In the genomic region with DNA sequence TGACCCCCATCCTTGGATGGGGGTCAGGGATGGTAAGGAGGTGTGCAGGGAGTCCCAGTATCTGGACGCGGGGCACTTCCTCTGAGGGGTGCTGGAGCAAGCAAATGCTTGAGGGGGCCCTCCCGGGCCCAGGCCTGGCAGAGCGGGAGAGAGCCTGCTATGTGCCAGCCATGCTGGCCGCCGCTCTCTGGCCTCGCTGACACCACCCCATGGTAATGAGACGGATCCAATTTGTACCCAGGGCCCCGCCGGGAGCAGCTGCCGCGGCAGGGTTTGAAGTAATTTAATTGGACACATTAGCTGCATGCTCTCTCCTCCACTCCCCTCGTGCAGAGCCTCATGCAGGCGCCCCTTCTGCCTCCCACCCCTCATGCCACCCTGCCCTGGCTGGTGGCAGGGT, we compare ENCODE assay signal across 21 cellular contexts. TPM values are rescaled to one million over a fixed set of nuclear protein-coding genes. Genes with fewer than 3 reads are reported as not detected.
DNase-seq lines count a peak whose midpoint lies in the region; TF ChIP-seq lines count a peak whose summit lies in the region.
"Had no signal": no experiment of that assay in that cellular context is flagged by ENCODE, and none has a peak within 500 bp of the region (broad histone marks: within the 10 kb centered on the region; RNA-seq: fewer than 3 reads in every experiment).

No MANE protein-coding gene starts in this region.

- H3K27ac ChIP-seq in temporal lobe (ENCODE audit: low read depth, low read length) = peak overlapping the region; percentile 57
- H3K27ac ChIP-seq: 22Rv1, RWPE1, SK-N-MC had no signal

- peak; percentile 16 for DNase-seq in NCI-H1092 treated with DMSO at 0.1 percent for 48 hours (lab: John Stamatoyannopoulos, UW)
- no peak for DNase-seq in NCI-H1092 (lab: John Stamatoyannopoulos, UW)
- peak; percentile 40 for DNase-seq in NCI-H82 treated with DMSO at 0.1 percent for 48 hours (lab: John Stamatoyannopoulos, UW; ENCODE audit: unreplicated experiment)
- peak; percentile 83 for DNase-seq in cerebellum (ENCODE audit: low spot score)
- no peak for DNase-seq in NCI-H2227 treated with DMSO at 0.1 percent for 48 hours (lab: John Stamatoyannopoulos, UW)
- DNase-seq in foreskin fibroblast = no peak
- DNase-seq: ACHN; BE2C; CD8-positive, alpha-beta memory T cell; DMS 273 treated with DMSO at 0.1 percent for 48 hours; DMS79 treated with DMSO at 0.1 percent for 48 hours; NCI-H1105; NCI-H2029; NCI-H345; NCI-H510A treated with DMSO at 0.1 percent for 48 hours; NCI-H748 treated with DMSO at 0.1 percent for 48 hours; SHP77 had no signal

- TF ChIP-seq CTCF in foreskin fibroblast (IDR thresholded peaks at IDR 0.05; ENCODE audit: low read depth, low read length) = no peak

- no peak overlapping the region for H3K4me3 ChIP-seq in foreskin fibroblast (ENCODE audit: low read depth in 1 of 2, low read length in 2 of 2)
- H3K4me3 ChIP-seq: SK-N-MC had no signal

RNA-seq across cellular contexts. Expression of a gene that starts 6.3 kb away (rescaled TPM):
- 25.7 TPM for total RNA-seq in cerebellum
- 27.5 TPM for total RNA-seq in temporal lobe
- total RNA-seq: CD8-positive, alpha-beta memory T cell had no signal

Comparison
In these comparisons a context has a peak if more than half of its experiments do, and no peak if none do; other contexts are left out.
1. DNase-seq: peak in NCI-H1092 treated with DMSO at 0.1 percent for 48 hours (single experiment), NCI-H82 treated with DMSO at 0.1 percent for 48 hours (single experiment) and cerebellum (single experiment); none in NCI-H1092 (single experiment), NCI-H2227 treated with DMSO at 0.1 percent for 48 hours (single experiment) and foreskin fibroblast (0 of 2).